In the genomic region with DNA sequence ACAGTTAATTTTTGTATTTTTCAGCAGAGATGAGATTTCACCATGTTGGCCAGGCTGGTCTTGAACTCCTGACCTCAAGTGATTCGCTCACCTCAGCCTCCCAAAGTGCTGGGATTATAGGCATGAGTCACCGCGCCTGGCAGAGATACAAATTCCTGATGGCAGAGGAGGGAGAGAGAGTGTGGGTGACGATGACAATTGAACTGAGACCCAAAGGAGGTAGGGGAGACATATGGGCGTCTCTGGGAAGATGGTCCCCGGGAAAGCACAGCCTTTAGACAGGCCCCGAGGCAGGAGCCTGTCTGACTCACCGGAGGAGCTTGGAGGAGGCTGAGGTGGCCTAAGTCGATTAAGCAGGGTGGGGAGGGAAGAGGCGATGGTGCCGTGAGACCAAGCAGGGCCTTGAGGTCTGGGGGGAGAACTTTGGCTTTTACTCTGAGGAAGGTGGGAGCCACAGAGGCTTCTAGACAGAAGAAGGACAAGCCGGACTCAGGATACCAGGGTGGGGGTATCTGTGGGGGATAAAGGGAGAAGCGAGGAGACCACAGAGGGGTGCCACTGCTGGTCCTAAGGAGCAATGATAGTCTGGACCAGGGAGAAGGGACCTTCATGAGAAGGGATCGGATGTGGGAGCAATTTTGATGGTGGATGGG, we compare ENCODE assay signal across 8 cellular contexts. TPM values are rescaled to one million over a fixed set of nuclear protein-coding genes. Genes with fewer than 3 reads are reported as not detected.
DNase-seq lines count a peak whose midpoint lies in the region; ATAC-seq and TF ChIP-seq lines count a peak whose summit lies in the region.

No MANE protein-coding gene starts in this region.

- no peaks in the 10 kb centered on the region for H3K36me3 Mint-ChIP-seq in dendritic cell treated with granulocyte-macrophage colony-stimulating factor and Interleukin-4, amounts not matched to agents 40 ng/mL and 50 ng/mL, for 4 days (ENCODE audit: low read depth)

- H3K27ac Mint-ChIP-seq in dendritic cell treated with granulocyte-macrophage colony-stimulating factor and Interleukin-4, amounts not matched to agents 40 ng/mL and 50 ng/mL, for 4 days, result peak overlapping the region; percentile 85

- DNase-seq in ELR (ENCODE audit: low read depth) (peak; percentile 97), NCI-H446 treated with DMSO at 0.1 percent for 48 hours (lab: John Stamatoyannopoulos, UW) (peak; percentile 44), skeletal muscle cell (ENCODE audit: low read depth) (peak; percentile 72), pons (ENCODE audit: low spot score) (no peak), foreskin melanocyte (no peak)

- no peak for TF ChIP-seq CTCF in gastroesophageal sphincter (IDR thresholded peaks at IDR 0.05)

- peaks cover 1% of the 10 kb centered on the region for H3K9me3 Mint-ChIP-seq in dendritic cell treated with granulocyte-macrophage colony-stimulating factor and Interleukin-4, amounts not matched to agents 40 ng/mL and 50 ng/mL, for 4 days

- ATAC-seq in HG03135 (IDR thresholded peaks at IDR 0.05; ENCODE audit: unreplicated experiment) (no peak), gastroesophageal sphincter (no peak)

- 40 to 71% methylated on average over 4 to 8 of the region's 14 CpGs for WGBS in gastroesophageal sphincter (ENCODE audit: low coverage in 1 of 2), 2 donors

- H3K9me3 ChIP-seq in gastroesophageal sphincter, result peaks cover 0 to 2% (median 0%) of the 10 kb centered on the region in 3 donors

- no peak overlapping the region for H3K4me3 Mint-ChIP-seq in dendritic cell treated with granulocyte-macrophage colony-stimulating factor and Interleukin-4, amounts not matched to agents 40 ng/mL and 50 ng/mL, for 4 days

- H3K4me3 ChIP-seq in skeletal muscle cell (ENCODE audit: low read depth, low read length) (no peak overlapping the region), gastroesophageal sphincter (no peak overlapping the region)

- no peaks in the 10 kb centered on the region for H3K36me3 ChIP-seq in gastroesophageal sphincter

- TF ChIP-seq EP300 in gastroesophageal sphincter (IDR thresholded peaks at IDR 0.05), result no peak

- peak overlapping the region in 2 of 4 donors; percentile 58 to 74 for H3K27ac ChIP-seq in gastroesophageal sphincter

- H3K4me1 Mint-ChIP-seq in dendritic cell treated with granulocyte-macrophage colony-stimulating factor and Interleukin-4, amounts not matched to agents 40 ng/mL and 50 ng/mL, for 4 days (ENCODE audit: low read depth), result peaks cover 61% of the 10 kb centered on the region

- peaks cover 0 to 54% (median 11%) of the 10 kb centered on the region in 3 donors for H3K4me1 ChIP-seq in gastroesophageal sphincter

- no peaks in the 10 kb centered on the region for H3K27me3 ChIP-seq in gastroesophageal sphincter

- no peak for TF ChIP-seq POLR2A in gastroesophageal sphincter (IDR thresholded peaks at IDR 0.05)

- peaks cover 20% of the 10 kb centered on the region for H3K27me3 Mint-ChIP-seq in dendritic cell treated with granulocyte-macrophage colony-stimulating factor and Interleukin-4, amounts not matched to agents 40 ng/mL and 50 ng/mL, for 4 days

- intact Hi-C loops in dendritic cell treated with granulocyte-macrophage colony-stimulating factor and Interleukin-4, amounts not matched to agents 40 ng/mL and 50 ng/mL, for 4 days (cut with micrococcal nuclease), result no loop called here

RNA-seq across cellular contexts. Expression of gene ARRDC2, which starts 38.2 kb away (rescaled TPM):
- 10 to 100 TPM; 31.9 to 64.6 (median 47.5) TPM for total RNA-seq in gastroesophageal sphincter

RNA-seq across cellular contexts. Expression of gene IL12RB1, which starts 40.5 kb away (rescaled TPM):
- 1 to 10 TPM in 3 of 4 donors, under 1 TPM in 1; 0.15 to 3.5 (median 1.5) TPM for total RNA-seq in gastroesophageal sphincter

RNA-seq across cellular contexts. Expression of gene MAST3, which starts 51.4 kb away (rescaled TPM):
- 1 to 10 TPM; 3.3 to 8.8 (median 4.8) TPM for total RNA-seq in gastroesophageal sphincter

Comparison
In these comparisons a context has a peak if more than half of its experiments do, and no peak if none do; other contexts are left out.
1. DNase-seq: peak in ELR (single experiment), NCI-H446 treated with DMSO at 0.1 percent for 48 hours (single experiment) and skeletal muscle cell (single experiment); none in pons (single experiment) and foreskin melanocyte (single experiment).